21 cellular contexts compared by ENCODE assay signal in the genomic region with DNA sequence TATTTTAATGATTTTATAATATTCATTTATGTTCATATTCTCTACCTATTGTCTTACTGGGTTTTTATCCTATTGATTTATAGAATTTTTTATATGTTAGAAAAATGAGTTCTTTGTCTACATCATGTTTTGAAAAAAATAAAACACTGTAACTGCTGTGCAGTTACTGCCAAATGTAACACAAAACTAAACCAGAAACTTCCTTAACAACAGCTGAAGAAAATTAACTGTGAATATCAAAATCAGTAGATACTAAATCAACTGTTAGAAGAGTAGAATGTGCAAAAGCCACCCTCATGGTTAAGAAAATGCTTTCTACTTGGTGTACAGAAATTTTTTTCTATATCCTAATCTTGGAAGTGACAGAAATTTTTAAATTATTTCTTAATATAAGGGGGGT.
"Had no signal": no experiment of that assay in that cellular context is flagged by ENCODE, and none has a peak within 500 bp of the region (broad histone marks: within the 10 kb centered on the region; RNA-seq: fewer than 3 reads in every experiment).

No MANE protein-coding gene starts in this region.

- H3K27me3 Mint-ChIP-seq: naive thymus-derived CD8-positive, alpha-beta T cell; stimulated activated memory B cell treated with anti-CD40 and anti-IgM and Interleukin-4, amounts not matched to agents 10 μg/mL and 1 μg/mL and 100 μg/mL, for 72 hours; stimulated activated naive CD8-positive, alpha-beta T cell treated with anti-CD3 and anti-CD28 coated beads, Interleukin-15, amount 100 ng/mL, for 72 hours had no signal

- H3K4me3 ChIP-seq: dorsolateral prefrontal cortex, gastroesophageal sphincter, mucosa of descending colon, prostate gland, right lobe of liver, testis, tibial nerve, upper lobe of right lung, vagina had no signal

- H3K9me3 ChIP-seq: gastroesophageal sphincter, mucosa of descending colon, prostate gland, right lobe of liver, testis, tibial nerve, upper lobe of right lung, vagina had no signal

- DNase-seq: cortex of kidney; dorsolateral prefrontal cortex; effector CD8-positive, alpha-beta T cell; glutamatergic neuron; left colon; mammary epithelial cell; mucosa of descending colon; naive thymus-derived CD8-positive, alpha-beta T cell; occipital lobe; right lobe of liver; stimulated activated CD4-positive, alpha-beta T cell treated with anti-CD3 and anti-CD28 coated beads, Interleukin-4, amount 100 ng/mL, for 24 hours; stimulated activated naive CD8-positive, alpha-beta T cell treated with anti-CD3 and anti-CD28 coated beads, Interleukin-15, amount 100 ng/mL, for 72 hours; testis; upper lobe of right lung had no signal

- H3K36me3 ChIP-seq: prostate gland, right lobe of liver had no signal

- H3K9me3 Mint-ChIP-seq: naive thymus-derived CD8-positive, alpha-beta T cell; stimulated activated memory B cell treated with anti-CD40 and anti-IgM and Interleukin-4, amounts not matched to agents 10 μg/mL and 1 μg/mL and 100 μg/mL, for 72 hours; stimulated activated naive CD8-positive, alpha-beta T cell treated with anti-CD3 and anti-CD28 coated beads, Interleukin-15, amount 100 ng/mL, for 72 hours had no signal

- ATAC-seq: esophagus mucosa; gastroesophageal sphincter; left colon; mucosa of descending colon; naive thymus-derived CD8-positive, alpha-beta T cell; right lobe of liver; stimulated activated memory B cell treated with anti-CD40 and anti-IgM and Interleukin-4, amounts not matched to agents 10 μg/mL and 1 μg/mL and 100 μg/mL, for 72 hours; stimulated activated naive CD8-positive, alpha-beta T cell treated with anti-CD3 and anti-CD28 coated beads, Interleukin-15, amount 100 ng/mL, for 72 hours; upper lobe of right lung had no signal

- H3K9ac ChIP-seq: parathyroid adenoma had no signal

- H3K27ac Mint-ChIP-seq: naive thymus-derived CD8-positive, alpha-beta T cell; stimulated activated memory B cell treated with anti-CD40 and anti-IgM and Interleukin-4, amounts not matched to agents 10 μg/mL and 1 μg/mL and 100 μg/mL, for 72 hours had no signal

- H3K27ac ChIP-seq: gastroesophageal sphincter, parathyroid adenoma, prostate gland, right lobe of liver, testis, upper lobe of right lung, vagina had no signal

- H3K4me3 Mint-ChIP-seq: naive thymus-derived CD8-positive, alpha-beta T cell; stimulated activated memory B cell treated with anti-CD40 and anti-IgM and Interleukin-4, amounts not matched to agents 10 μg/mL and 1 μg/mL and 100 μg/mL, for 72 hours; stimulated activated naive CD8-positive, alpha-beta T cell treated with anti-CD3 and anti-CD28 coated beads, Interleukin-15, amount 100 ng/mL, for 72 hours had no signal
